19 cellular contexts compared by ENCODE assay signal in genomic region chr11:46690702-46691101, GRCh38. TPM values are rescaled to one million over a fixed set of nuclear protein-coding genes. Genes with fewer than 3 reads are reported as not detected.
DNase-seq lines count a peak whose midpoint lies in the region; ATAC-seq and TF ChIP-seq lines count a peak whose summit lies in the region.
"Had no signal": no experiment of that assay in that cellular context is flagged by ENCODE, and none has a peak within 500 bp of the region (broad histone marks: within the 10 kb centered on the region; RNA-seq: fewer than 3 reads in every experiment).

No MANE protein-coding gene starts in this region.

- H3K36me3 ChIP-seq in neutrophil = peaks cover 95% of the 10 kb centered on the region

- no peak overlapping the region for H3K27ac ChIP-seq in CD4-positive, alpha-beta T cell (ENCODE audit: low read depth, low read length)
- H3K27ac ChIP-seq in VCaP (peak overlapping the region; percentile 48), neutrophil (peak overlapping the region; percentile 29)
- H3K27ac ChIP-seq: SJCRH30 had no signal

- intact Hi-C loops in activated CD4-positive, alpha-beta T cell treated with anti-CD3 and anti-CD28 coated beads for 36 hours (cut with DNase I, micrococcal nuclease) = no loop called here
- intact Hi-C loops in CD4-positive, alpha-beta T cell (cut with DNase I, micrococcal nuclease) = loop anchor here in 1 of 2 experiments (10.0 kb wide), 1 partner anchor 576 kb away; no protein-coding TSS in a partner anchor

- H3K27me3 ChIP-seq in CD4-positive, alpha-beta T cell (ENCODE audit: control insufficient read depth, insufficient read depth, low read length) = no peaks in the 10 kb centered on the region
- no peaks in the 10 kb centered on the region for H3K27me3 ChIP-seq in neutrophil
- H3K27me3 ChIP-seq: SJCRH30 had no signal

- peaks cover 40% of the 10 kb centered on the region for H3K36me3 Mint-ChIP-seq in activated CD4-positive, alpha-beta T cell treated with anti-CD3 and anti-CD28 coated beads for 36 hours (ENCODE audit: low read depth)
- H3K36me3 Mint-ChIP-seq in CD4-positive, alpha-beta T cell (ENCODE audit: low read depth) = peaks cover 74% of the 10 kb centered on the region

- DNase-seq in activated CD4-positive, alpha-beta T cell treated with anti-CD3 and anti-CD28 coated beads for 36 hours = no peak
- DNase-seq in activated CD4-positive, alpha-beta T cell treated with anti-CD3 and anti-CD28 coated beads, Interleukin-2, amount 50 U/mL, for 4 hours = no peak
- DNase-seq in CD4-positive, alpha-beta T cell = no peak
- no peak for DNase-seq in superior temporal gyrus (ENCODE audit: extremely low spot score)
- no peak for DNase-seq in cortex of kidney (lab: John Stamatoyannopoulos, UW)
- DNase-seq: DMS79 treated with DMSO at 0.1 percent for 48 hours, MV-4-11, NCI-H1417, NCI-H2029, NCI-H345, NCI-H524 treated with DMSO at 0.1 percent for 48 hours, PC-3, SJCRH30 had no signal

- ATAC-seq in activated CD4-positive, alpha-beta T cell treated with anti-CD3 and anti-CD28 coated beads for 36 hours = no peak
- ATAC-seq in CD4-positive, alpha-beta T cell (ENCODE audit: poor library complexity) = no peak
- no peak for ATAC-seq in GM21576 (IDR thresholded peaks at IDR 0.05; ENCODE audit: unreplicated experiment)
- ATAC-seq: K562, PC-3 had no signal

- no peaks in the 10 kb centered on the region for H3K4me1 Mint-ChIP-seq in activated CD4-positive, alpha-beta T cell treated with anti-CD3 and anti-CD28 coated beads for 36 hours
- H3K4me1 Mint-ChIP-seq in CD4-positive, alpha-beta T cell (ENCODE audit: low read depth) = peaks cover 13% of the 10 kb centered on the region

- no peaks in the 10 kb centered on the region for H3K4me1 ChIP-seq in neutrophil (ENCODE audit: control insufficient read depth in 1 of 2, insufficient read depth in 1 of 2, low read depth in 1 of 2, low read length in 1 of 2)
- H3K4me1 ChIP-seq: SJCRH30 had no signal

- no peaks in the 10 kb centered on the region for H3K27me3 Mint-ChIP-seq in activated CD4-positive, alpha-beta T cell treated with anti-CD3 and anti-CD28 coated beads for 36 hours
- no peaks in the 10 kb centered on the region for H3K27me3 Mint-ChIP-seq in CD4-positive, alpha-beta T cell
- H3K27me3 Mint-ChIP-seq: B cell had no signal

- TF ChIP-seq CTCF in CD4-positive, alpha-beta T cell (IDR thresholded peaks at IDR 0.05) = no peak
- TF ChIP-seq CTCF in VCaP (conservative IDR thresholded peaks at IDR 0.05) = no peak
- no peak for TF ChIP-seq CTCF in neutrophil (IDR thresholded peaks at IDR 0.05)

- peak overlapping the region; percentile 5 for H3K27ac Mint-ChIP-seq in activated CD4-positive, alpha-beta T cell treated with anti-CD3 and anti-CD28 coated beads for 36 hours
- H3K27ac Mint-ChIP-seq in CD4-positive, alpha-beta T cell = peak overlapping the region; percentile 43
- H3K27ac Mint-ChIP-seq: B cell had no signal

- no peaks in the 10 kb centered on the region for H3K9me3 ChIP-seq in CD4-positive, alpha-beta T cell (ENCODE audit: control insufficient read depth, low read length)
- no peaks in the 10 kb centered on the region for H3K9me3 ChIP-seq in neutrophil
- H3K9me3 ChIP-seq: SJCRH30 had no signal

- H3K9me3 Mint-ChIP-seq in activated CD4-positive, alpha-beta T cell treated with anti-CD3 and anti-CD28 coated beads for 36 hours (ENCODE audit: low read depth) = no peaks in the 10 kb centered on the region
- no peaks in the 10 kb centered on the region for H3K9me3 Mint-ChIP-seq in CD4-positive, alpha-beta T cell

- POLR2A ChIA-PET in activated CD4-positive, alpha-beta T cell treated with anti-CD3 and anti-CD28 coated beads for 36 hours (lab: Charles Lee) = interaction anchor here (0.6 kb wide), 1 partner anchor 1635 kb away, joined by 6 read pairs; no protein-coding TSS in a partner anchor
- POLR2A ChIA-PET in CD4-positive, alpha-beta T cell (lab: Charles Lee) = interaction anchor here (0.7 kb wide), 1 partner anchor 10 kb away, joined by 3 read pairs; the partner anchor contains the start of genes ARHGAP1 and ZNF408

- H3K4me3 Mint-ChIP-seq in activated CD4-positive, alpha-beta T cell treated with anti-CD3 and anti-CD28 coated beads for 36 hours = no peak overlapping the region
- H3K4me3 Mint-ChIP-seq in CD4-positive, alpha-beta T cell = no peak overlapping the region
- H3K4me3 Mint-ChIP-seq: B cell had no signal

- CTCF ChIA-PET in activated CD4-positive, alpha-beta T cell treated with anti-CD3 and anti-CD28 coated beads for 36 hours (lab: Charles Lee) = no interaction called here
- CTCF ChIA-PET in CD4-positive, alpha-beta T cell (lab: Charles Lee) = no interaction called here

- H3K4me3 ChIP-seq in neutrophil (ENCODE audit: low read depth in 1 of 2, low read length in 1 of 2) = no peak overlapping the region
- H3K4me3 ChIP-seq: K562, SJCRH30 had no signal

RNA-seq across cellular contexts. Expression of gene ARHGAP1, which starts 9.7 kb away (rescaled TPM):
- 10 to 100 TPM; 40.2 to 50.0 TPM for total RNA-seq in activated CD4-positive, alpha-beta T cell treated with anti-CD3 and anti-CD28 coated beads for 36 hours
- total RNA-seq in CD4-positive, alpha-beta T cell = 10 to 100 TPM; 33.7 to 36.3 TPM

RNA-seq across cellular contexts. Expression of gene ZNF408, which starts 10.1 kb away (rescaled TPM):
- total RNA-seq in activated CD4-positive, alpha-beta T cell treated with anti-CD3 and anti-CD28 coated beads for 36 hours = 1 to 10 TPM; 8.8 to 9.0 TPM
- 10 to 100 TPM; 22.7 to 23.0 TPM for total RNA-seq in CD4-positive, alpha-beta T cell

RNA-seq across cellular contexts. Expression of gene F2, which starts 28.3 kb away (rescaled TPM):
- not detected for total RNA-seq in activated CD4-positive, alpha-beta T cell treated with anti-CD3 and anti-CD28 coated beads for 36 hours
- total RNA-seq in CD4-positive, alpha-beta T cell = not detected
- total RNA-seq: A172, B cell, PC-3 had no signal
